Comparison of ENCODE assay signal across 8 cellular contexts in the genomic region with DNA sequence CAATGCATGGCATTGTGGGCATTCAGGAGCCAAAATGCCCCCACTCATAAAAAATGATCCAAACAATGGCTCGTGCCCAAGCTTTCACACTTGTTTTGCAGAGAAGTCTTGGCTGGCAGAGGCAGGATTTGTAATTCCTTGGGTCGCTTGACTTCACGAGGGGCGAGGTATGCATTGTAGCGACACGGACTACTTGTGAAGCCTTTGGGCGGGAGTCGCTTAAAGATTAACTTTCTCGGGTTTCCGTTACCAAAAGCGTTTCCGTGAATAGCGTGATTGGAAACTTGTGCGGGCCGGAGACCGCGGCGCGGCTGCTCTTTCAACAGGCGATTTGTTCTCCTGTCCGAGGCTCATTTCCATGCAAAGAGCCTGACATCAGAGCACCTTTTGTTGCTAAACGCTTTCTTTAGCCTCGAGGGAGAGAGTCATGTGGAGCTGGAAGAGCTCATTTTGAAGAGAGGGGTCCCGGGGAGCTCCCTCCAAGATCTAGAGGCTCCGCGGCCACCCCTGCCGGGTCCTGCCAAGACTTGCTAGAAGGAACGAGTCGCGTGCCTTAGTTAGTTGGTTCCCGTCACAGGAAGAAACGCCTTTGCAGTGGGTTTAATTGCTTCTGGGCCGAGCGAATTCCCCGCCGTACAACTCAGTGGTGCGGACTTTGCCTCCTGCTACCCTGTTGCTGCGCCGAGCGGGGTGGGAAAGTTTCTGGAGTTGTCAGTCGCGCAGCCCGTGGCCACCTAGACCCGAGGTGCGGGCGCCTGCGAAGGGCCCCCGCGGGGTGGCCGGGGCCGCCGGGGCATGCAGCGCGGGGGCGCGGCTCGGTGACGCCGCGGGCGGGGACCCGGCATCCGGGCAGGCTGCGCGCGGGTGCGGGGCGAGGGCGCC. TPM values are rescaled to one million over a fixed set of nuclear protein-coding genes. Genes with fewer than 3 reads are reported as not detected.
DNase-seq lines count a peak whose midpoint lies in the region; ATAC-seq and TF ChIP-seq lines count a peak whose summit lies in the region.

A gene (plus strand): TSS at position 693 of the 882 bp plus-strand sequence. CDS start 230 bp downstream, outside the sequence.

- H3K27me3 ChIP-seq in adipocyte (replicated peaks; ENCODE audit: control insufficient read depth, insufficient read depth, low read length) (no peaks in the 10 kb centered on the region), aorta (ENCODE audit: control insufficient read depth in 1 of 2, insufficient read depth in 2 of 2, low read length in 1 of 2) (no peaks in the 10 kb centered on the region)

- H3K36me3 Mint-ChIP-seq in glutamatergic neuron (ENCODE audit: unreplicated experiment) (no peaks in the 10 kb centered on the region), neural crest cell (ENCODE audit: low read depth) (peaks cover 5% of the 10 kb centered on the region)

- TF ChIP-seq CTCF in AG09309 (IDR thresholded peaks at IDR 0.05; ENCODE audit: control insufficient read depth, insufficient read depth, low read depth, low read length, missing control alignments) (no peak), glutamatergic neuron (IDR thresholded peaks at IDR 0.05; ENCODE audit: partially characterized antibody, unreplicated experiment) (no peak), neural crest cell (conservative IDR thresholded peaks at IDR 0.05) (no peak)

- H3K4me3 ChIP-seq in AG09309 (ENCODE audit: control insufficient read depth, low read depth, low read length) (peak within 1 kb of the TSS; percentile 73), adipocyte (ENCODE audit: low read length) (peak within 1 kb of the TSS; percentile 91), aorta (ENCODE audit: low read length in 2 of 2) (peak within 1 kb of the TSS; percentile 99 to 100)

- H3K4me1 Mint-ChIP-seq in glutamatergic neuron (ENCODE audit: low read depth, unreplicated experiment) (peaks cover 2% of the 10 kb centered on the region), neural crest cell (peaks cover 53% of the 10 kb centered on the region)

- H3K27ac Mint-ChIP-seq in glutamatergic neuron (ENCODE audit: unreplicated experiment) (peak within 1 kb of the TSS; percentile 72), neural crest cell (ENCODE audit: unreplicated experiment) (peak within 1 kb of the TSS; percentile 100)

- H3K4me3 Mint-ChIP-seq in glutamatergic neuron (ENCODE audit: unreplicated experiment) = peak within 1 kb of the TSS; percentile 93
- H3K4me3 Mint-ChIP-seq in neural crest cell = peak within 1 kb of the TSS; percentile 96

- in situ Hi-C loops in GM18951 (cut with MboI; ENCODE audit: low sequenced_read_pairs, unreplicated experiment) = no loop called here

- peak; percentile 77 for ATAC-seq in HG03159 (IDR thresholded peaks at IDR 0.05; ENCODE audit: unreplicated experiment)
- ATAC-seq in aorta (ENCODE audit: low FRiP score) = peak; percentile 83

- H3K27me3 Mint-ChIP-seq in glutamatergic neuron (ENCODE audit: unreplicated experiment) (peaks cover 12% of the 10 kb centered on the region), neural crest cell (ENCODE audit: low read depth) (no peaks in the 10 kb centered on the region)

- DNase-seq in AG09309 (ENCODE audit: low read depth) (peak; percentile 44), NCI-H774 (lab: John Stamatoyannopoulos, UW) (peak; percentile 64), adipocyte (ENCODE audit: low read depth) (peak; percentile 85), glutamatergic neuron (peak; percentile 57), neural crest cell (ENCODE audit: low read depth, low spot score) (peak; percentile 69), aorta (peak; percentile 83 to 85)

- H3K36me3 ChIP-seq in adipocyte (ENCODE audit: control insufficient read depth, insufficient read depth, low read length, severe bottlenecking) (no peaks in the 10 kb centered on the region), aorta (ENCODE audit: control insufficient read depth in 1 of 2, insufficient read depth in 2 of 2, low read length in 1 of 2) (no peaks in the 10 kb centered on the region)

- peak within 1 kb of the TSS; percentile 91 for H3K9ac ChIP-seq in adipocyte (ENCODE audit: low read length)

- H3K9me3 Mint-ChIP-seq in glutamatergic neuron (ENCODE audit: unreplicated experiment) (peaks cover 2% of the 10 kb centered on the region), neural crest cell (no peaks in the 10 kb centered on the region)

- 0% methylated on average over 55 to 69 of the region's 69 CpGs for WGBS in aorta, 2 donors

- H3K4me1 ChIP-seq in adipocyte (ENCODE audit: control insufficient read depth, insufficient read depth, low read length) (peaks cover 29% of the 10 kb centered on the region), aorta (ENCODE audit: control insufficient read depth in 1 of 2, insufficient read depth in 2 of 2, low read length in 2 of 2) (peaks cover 5 to 7% of the 10 kb centered on the region in 2 donors)

- TF ChIP-seq POLR2A in GM18951 (IDR thresholded peaks at IDR 0.05; ENCODE audit: extremely low read depth, insufficient read depth, insufficient read length) = peak; percentile 39

- H3K27ac ChIP-seq in aorta (ENCODE audit: low read depth in 1 of 2, low read length in 2 of 2) = peak within 1 kb of the TSS; percentile 62 to 98

- intact Hi-C loops in aorta (cut with DNase I) = loop anchor here (5.0 to 10.0 kb wide), 4 partner anchors 62 to 192 kb away; no protein-coding TSS in a partner anchor

- H3K9me3 ChIP-seq in adipocyte (ENCODE audit: control insufficient read depth, low read length) = no peaks in the 10 kb centered on the region
- no peaks in the 10 kb centered on the region for H3K9me3 ChIP-seq in aorta (ENCODE audit: control insufficient read depth, low read length)

RNA-seq across cellular contexts. Expression of the gene that starts here (rescaled TPM):
- total RNA-seq in glutamatergic neuron (ENCODE audit: unreplicated experiment) (5.0 TPM), neural crest cell (88.0 and 90.0 TPM in 2 replicates), aorta (100 to 1,000 TPM in 1 of 2 donors, 10 to 100 TPM in 1; 89.7 to 120 TPM)
- polyA plus RNA-seq in aorta = 10 to 100 TPM; 10.3 to 46.0 TPM

Comparison
In these comparisons a context has a peak if more than half of its experiments do, and no peak if none do; other contexts are left out.
1. Peak in every context shown above with its lines: DNase-seq, ATAC-seq, H3K4me3 ChIP-seq and H3K27ac ChIP-seq.
2. RNA of the gene that starts here (total RNA-seq): 89.7 to 120 TPM in aorta and 88.0 to 90.0 TPM in neural crest cell; 5.0 TPM in glutamatergic neuron (single experiment); every median in the first group is over 10 times any median in the second.